8 cellular contexts compared by ENCODE assay signal in the genomic region with DNA sequence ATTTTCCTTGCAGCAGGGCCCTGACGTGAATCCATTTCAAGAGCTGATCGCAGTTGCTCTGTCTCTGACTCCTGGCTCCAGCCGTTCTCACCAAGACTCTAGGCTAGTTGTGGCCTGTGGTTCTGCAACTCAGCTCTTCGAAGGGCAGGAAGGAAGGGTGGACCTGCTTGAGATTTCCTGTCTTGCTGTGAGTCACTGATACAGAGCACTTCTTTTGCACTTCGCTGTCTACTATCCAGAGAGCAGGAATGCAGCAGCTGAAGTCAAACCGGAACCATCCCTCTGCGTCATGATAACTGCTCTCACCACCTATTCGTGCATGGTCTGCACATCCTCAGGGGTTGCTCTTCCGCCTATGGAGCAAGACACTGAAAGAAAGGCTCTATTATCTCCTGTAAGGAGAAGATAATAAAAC. TPM values are rescaled to one million over a fixed set of nuclear protein-coding genes. Genes with fewer than 3 reads are reported as not detected.
DNase-seq lines count a peak whose midpoint lies in the region; ATAC-seq and TF ChIP-seq lines count a peak whose summit lies in the region.

No MANE protein-coding gene starts in this region.

- peak; percentile 96 for ATAC-seq in HG03442 (IDR thresholded peaks at IDR 0.05; ENCODE audit: unreplicated experiment)

- H3K27me3 ChIP-seq in kidney epithelial cell (ENCODE audit: control insufficient read depth, insufficient read depth, low read length): no peaks in the 10 kb centered on the region

- DNase-seq in DMS53 (lab: John Stamatoyannopoulos, UW) (peak; percentile 11), DMS53 treated with DMSO at 0.1 percent for 48 hours (lab: John Stamatoyannopoulos, UW; ENCODE audit: unreplicated experiment) (no peak), T-helper 9 cell (peak; percentile 63), astrocyte of the hippocampus (ENCODE audit: low read depth, low spot score) (peak; percentile 64), kidney epithelial cell (ENCODE audit: low read depth) (peak; percentile 44), LoVo (ENCODE audit: low spot score) (no peak)
- peak; percentile 23 to 63 for DNase-seq in stimulated activated CD4-positive, alpha-beta T cell treated with anti-CD3 and anti-CD28 coated beads, Interleukin-4, amount 100 ng/mL, for 4 hours

- H3K4me3 ChIP-seq in kidney epithelial cell (ENCODE audit: low read depth, low read length): no peak overlapping the region

- no peaks in the 10 kb centered on the region for H3K36me3 ChIP-seq in kidney epithelial cell (ENCODE audit: control insufficient read depth, insufficient read depth, low read length)

- no peak for TF ChIP-seq CTCF in kidney epithelial cell (IDR thresholded peaks at IDR 0.05; ENCODE audit: insufficient read depth, low read length, poor library complexity, severe bottlenecking)

RNA-seq across cellular contexts. Expression of a gene that starts 59.7 kb away (rescaled TPM):
- total RNA-seq in kidney epithelial cell: 43.6 and 45.1 TPM in 2 replicates

Comparison
In these comparisons a context has a peak if more than half of its experiments do, and no peak if none do; other contexts are left out.
1. DNase-seq: peak in DMS53 (single experiment), T-helper 9 cell (single experiment), astrocyte of the hippocampus (single experiment), kidney epithelial cell (single experiment) and stimulated activated CD4-positive, alpha-beta T cell treated with anti-CD3 and anti-CD28 coated beads, Interleukin-4, amount 100 ng/mL, for 4 hours (2 of 2); none in DMS53 treated with DMSO at 0.1 percent for 48 hours (single experiment) and LoVo (single experiment).